Comparison of ENCODE assay signal across 8 cellular contexts in the genomic region with DNA sequence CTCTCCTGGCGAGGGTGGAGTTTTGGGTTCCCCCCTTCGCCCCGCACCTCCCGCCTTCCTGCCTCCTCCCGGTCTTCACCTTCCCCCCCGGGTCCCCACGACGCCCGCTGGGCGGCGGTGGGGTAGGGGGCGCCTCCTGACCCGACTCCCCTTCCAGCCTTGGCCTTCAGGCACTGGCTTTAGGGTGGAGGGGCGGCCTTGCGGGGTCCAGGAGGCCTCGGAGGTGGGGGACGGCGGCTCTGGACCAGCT. TPM values are rescaled to one million over a fixed set of nuclear protein-coding genes. Genes with fewer than 3 reads are reported as not detected.
DNase-seq lines count a peak whose midpoint lies in the region; ATAC-seq, FAIRE-seq and TF ChIP-seq lines count a peak whose summit lies in the region.

No MANE protein-coding gene starts in this region.

- H3K27ac ChIP-seq in GM23338 (ENCODE audit: low read depth) (no peak overlapping the region), ascending aorta (peak overlapping the region; percentile 79 to 85), keratinocyte (ENCODE audit: control insufficient read depth, insufficient read depth, low read length) (no peak overlapping the region), suprapubic skin (peak overlapping the region; percentile 78)

- no peaks in the 10 kb centered on the region for H3K9me2 ChIP-seq in GM23338 (ENCODE audit: insufficient read depth)

- H3K27me3 ChIP-seq in GM23338 (ENCODE audit: insufficient read depth) = peaks cover 51% of the 10 kb centered on the region
- no peaks in the 10 kb centered on the region for H3K27me3 ChIP-seq in ascending aorta
- no peaks in the 10 kb centered on the region for H3K27me3 ChIP-seq in keratinocyte (ENCODE audit: control insufficient read depth, extremely low read depth, insufficient read depth, low read length)
- peaks cover 26% of the 10 kb centered on the region for H3K27me3 ChIP-seq in suprapubic skin

- 0 out of 3 replicates have a peak, but pooled peaks cover 3% of the 10 kb centered on the region for H3K4me1 Mint-ChIP-seq in GM23338

- DNase-seq in GM23338 (ENCODE audit: low spot score) = no peak
- DNase-seq in ascending aorta (ENCODE audit: low spot score in 2 of 2) = no peak
- DNase-seq in keratinocyte (ENCODE audit: low read depth, low spot score) = no peak
- no peak for DNase-seq in suprapubic skin (ENCODE audit: low spot score in 2 of 2)
- DNase-seq in MV-4-11 (lab: John Stamatoyannopoulos, UW) = no peak
- no peak for DNase-seq in GM20000 (ENCODE audit: low spot score)
- no peak for DNase-seq in activated naive CD4-positive, alpha-beta T cell treated with anti-CD3 and anti-CD28 coated beads, Interleukin-2, amount 50 U/mL, for 16 hours

- peaks cover 38% of the 10 kb centered on the region for H3K27me3 Mint-ChIP-seq in GM23338 (ENCODE audit: insufficient read depth, low read depth, poor library complexity)

- H3K9me1 ChIP-seq in keratinocyte (ENCODE audit: control insufficient read depth, extremely low read depth, insufficient read depth, low read length) = no peaks in the 10 kb centered on the region

- H3K9me3 Mint-ChIP-seq in GM23338 = no peaks in the 10 kb centered on the region

- H3K4me3 Mint-ChIP-seq in GM23338 = no peak overlapping the region; the same call in 2 of the 3 replicates

- H3K9me3 ChIP-seq in ascending aorta = no peaks in the 10 kb centered on the region
- H3K9me3 ChIP-seq in keratinocyte (ENCODE audit: control insufficient read depth, low read depth, low read length) = no peaks in the 10 kb centered on the region
- H3K9me3 ChIP-seq in suprapubic skin = no peaks in the 10 kb centered on the region

- peak; percentile 2 for ATAC-seq in GM23338
- no peak for ATAC-seq in GM18907 (IDR thresholded peaks at IDR 0.05; ENCODE audit: unreplicated experiment)

- H3K36me3 ChIP-seq in GM23338 (ENCODE audit: insufficient read depth) (no peaks in the 10 kb centered on the region), ascending aorta (no peaks in the 10 kb centered on the region), keratinocyte (ENCODE audit: control insufficient read depth in 2 of 2, extremely low read depth in 1 of 2, insufficient read depth in 2 of 2, low read length in 2 of 2) (no peaks in the 10 kb centered on the region), suprapubic skin (no peaks in the 10 kb centered on the region)

- H3K4me1 ChIP-seq in GM23338 (ENCODE audit: insufficient read depth) = no peaks in the 10 kb centered on the region
- H3K4me1 ChIP-seq in ascending aorta = peaks cover 15 to 25% of the 10 kb centered on the region in 2 donors
- H3K4me1 ChIP-seq in keratinocyte (ENCODE audit: control insufficient read depth, extremely low read depth, insufficient read depth, low read length) = peaks cover 26% of the 10 kb centered on the region
- peaks cover 64% of the 10 kb centered on the region for H3K4me1 ChIP-seq in suprapubic skin

- TF ChIP-seq EP300 in suprapubic skin (IDR thresholded peaks at IDR 0.05) = no peak

- no CpG with 5 or more reads among the region's 18 CpGs for WGBS in suprapubic skin

- H3F3A ChIP-seq in GM23338 (replicated peaks; ENCODE audit: low read depth) = no peaks in the 10 kb centered on the region

- TF ChIP-seq POLR2A in suprapubic skin (IDR thresholded peaks at IDR 0.05) = no peak

- intact Hi-C loops in ascending aorta (cut with DNase I) = loop anchor here (2.0 kb wide), 1 partner anchor 18 kb away; the partner anchor contains the start of gene CCDC57

- H4K20me1 ChIP-seq in GM23338 (replicated peaks; ENCODE audit: insufficient read depth) (no peaks in the 10 kb centered on the region; the same call in 1 of the 2 replicates), keratinocyte (ENCODE audit: control insufficient read depth, extremely low read depth, insufficient read depth, low read length) (no peaks in the 10 kb centered on the region)

- peak overlapping the region; percentile 95 for H2AFZ ChIP-seq in GM23338
- no peak overlapping the region for H2AFZ ChIP-seq in keratinocyte (ENCODE audit: control insufficient read depth, low read length)

- H3K9ac ChIP-seq in keratinocyte (ENCODE audit: control insufficient read depth, extremely low read depth, insufficient read depth, low read length) = peak overlapping the region; percentile 22

- H3K4me2 ChIP-seq in GM23338 = peak overlapping the region; percentile 90
- H3K4me2 ChIP-seq in keratinocyte (ENCODE audit: control insufficient read depth, extremely low read depth, insufficient read depth, low read depth, low read length) = peak overlapping the region; percentile 62

- TF ChIP-seq CTCF in GM23338 (conservative IDR thresholded peaks at IDR 0.05; ENCODE audit: low read depth in 2 of 2) (no peak), ascending aorta (IDR thresholded peaks at IDR 0.05) (no peak), keratinocyte (optimal IDR thresholded peaks at IDR 0.05 in 1 of 3, IDR thresholded peaks at IDR 0.05 in 1 of 3, conservative IDR thresholded peaks at IDR 0.05 in 1 of 3; ENCODE audit: extremely low read depth in 1 of 3, insufficient read depth in 2 of 3, low read length in 3 of 3) (no peak), suprapubic skin (IDR thresholded peaks at IDR 0.05) (no peak), GM20000 (IDR thresholded peaks at IDR 0.05; ENCODE audit: extremely low read depth, missing control alignments) (no peak)

- H3K36me3 Mint-ChIP-seq in GM23338 (ENCODE audit: low read depth) = no peaks in the 10 kb centered on the region

- H3K27ac Mint-ChIP-seq in GM23338 = no peak overlapping the region

- dilution Hi-C loops in keratinocyte (cut with MboI; ENCODE audit: extremely low pct_ligation_motif_present, low sequenced_read_pairs) = no loop called here

- H3K79me2 ChIP-seq in GM23338 (replicated peaks; ENCODE audit: insufficient read depth) (no peaks in the 10 kb centered on the region), keratinocyte (ENCODE audit: control insufficient read depth, insufficient read depth, low read length) (no peaks in the 10 kb centered on the region)

- no peak for FAIRE-seq in keratinocyte (lab: Jason Lieb, UNC)

- peak overlapping the region; percentile 66 for H3K4me3 ChIP-seq in GM23338
- H3K4me3 ChIP-seq in ascending aorta = peak overlapping the region; percentile 55 to 70
- H3K4me3 ChIP-seq in keratinocyte (ENCODE audit: control insufficient read depth in 2 of 3, extremely low read depth in 1 of 3, insufficient read depth in 2 of 3, low read depth in 1 of 3, low read length in 3 of 3) = peak overlapping the region; percentile 38 to 80 (median 60)
- H3K4me3 ChIP-seq in suprapubic skin = peak overlapping the region; percentile 61

TF ChIP-seq in GM23338, 12 proteins besides CTCF, POLR2A, EP300 and RAD21:
- TF ChIP-seq POLR2AphosphoS5 (IDR thresholded peaks at IDR 0.05; ENCODE audit: low read depth) = 0 out of 2 replicates have a peak, but pooled peaks have one; percentile 8
- no peak for TF ChIP-seq EZH2phosphoT487 (IDR thresholded peaks at IDR 0.05; ENCODE audit: unreplicated experiment)

RNA-seq across cellular contexts. Expression of gene SLC16A3, which starts 2.4 kb away (rescaled TPM):
- 10.6 and 14.4 TPM in 2 replicates for total RNA-seq in GM23338 (2014; rRNA removed; shearing (Covaris generic))
- polyA plus RNA-seq in GM23338 (2016; fragmentation: Nextera tagmentation; extraction: Ambion mirVana) (2.9 and 3.5 TPM in 2 replicates), keratinocyte (35.7 to 112 TPM (median 40.7 TPM) in 3 replicates)
- total RNA-seq in ascending aorta (253 TPM), suprapubic skin (1 to 10 TPM; 3.6 to 7.6 (median 4.5) TPM)
- 2.3 TPM for polyA plus RNA-seq in keratinocyte (2011; ENCODE audit: low read depth)
- polyA plus RNA-seq in keratinocyte (2011; cell fraction: cytosol; rRNA removed) = 10.9 and 32.0 TPM in 2 replicates
- polyA plus RNA-seq in keratinocyte (2011; cell fraction: nucleus; rRNA removed) = 83.4 and 104 TPM in 2 replicates
- 17.6 and 73.8 TPM in 2 replicates for polyA plus RNA-seq in keratinocyte (2012; ENCODE audit: low replicate concordance)
- polyA minus RNA-seq in keratinocyte = 53.8 to 107 TPM (median 83.5 TPM) in 3 replicates
- polyA minus RNA-seq in keratinocyte (2011; cell fraction: cytosol; rRNA and poly(A)+ RNA removed) = 181 TPM
- 161 and 170 TPM in 2 replicates for polyA minus RNA-seq in keratinocyte (2011; cell fraction: nucleus; rRNA and poly(A)+ RNA removed)

RNA-seq across cellular contexts. Expression of gene CCDC57, which starts 18.6 kb away (rescaled TPM):
- total RNA-seq in GM23338 (2014; rRNA removed; shearing (Covaris generic)) = 6.7 and 16.3 TPM in 2 replicates
- polyA plus RNA-seq in GM23338 (2016; fragmentation: Nextera tagmentation; extraction: Ambion mirVana) (6.4 and 7.0 TPM in 2 replicates), keratinocyte (14.0 to 24.8 TPM (median 19.2 TPM) in 3 replicates)
- total RNA-seq in ascending aorta (12.8 TPM), suprapubic skin (10 to 100 TPM; 16.1 to 29.8 (median 20.3) TPM)
- polyA plus RNA-seq in keratinocyte (2011; ENCODE audit: low read depth) = 7.6 TPM
- polyA plus RNA-seq in keratinocyte (2011; cell fraction: cytosol; rRNA removed) = 3.2 and 6.1 TPM in 2 replicates
- 85.5 and 116 TPM in 2 replicates for polyA plus RNA-seq in keratinocyte (2011; cell fraction: nucleus; rRNA removed)
- 7.8 and 13.8 TPM in 2 replicates for polyA plus RNA-seq in keratinocyte (2012; ENCODE audit: low replicate concordance)
- 13.4 to 15.4 TPM (median 13.8 TPM) in 3 replicates for polyA minus RNA-seq in keratinocyte
- 11.7 TPM for polyA minus RNA-seq in keratinocyte (2011; cell fraction: cytosol; rRNA and poly(A)+ RNA removed)
- 23.3 and 29.9 TPM in 2 replicates for polyA minus RNA-seq in keratinocyte (2011; cell fraction: nucleus; rRNA and poly(A)+ RNA removed)

RNA-seq across cellular contexts. Expression of gene CSNK1D, which starts 42.3 kb away (rescaled TPM):
- total RNA-seq in GM23338 (2014; rRNA removed; shearing (Covaris generic)) = 48.4 and 66.4 TPM in 2 replicates
- polyA plus RNA-seq in GM23338 (2016; fragmentation: Nextera tagmentation; extraction: Ambion mirVana) (43.5 and 55.3 TPM in 2 replicates), keratinocyte (61.8 to 173 TPM (median 86.0 TPM) in 3 replicates)
- total RNA-seq in ascending aorta (86.8 TPM), suprapubic skin (100 to 1,000 TPM in 1 of 4 donors, 10 to 100 TPM in 3; 52.3 to 142 (median 58.8) TPM)
- 33.8 TPM for polyA plus RNA-seq in keratinocyte (2011; ENCODE audit: low read depth)
- 123 and 135 TPM in 2 replicates for polyA plus RNA-seq in keratinocyte (2011; cell fraction: cytosol; rRNA removed)
- 286 and 337 TPM in 2 replicates for polyA plus RNA-seq in keratinocyte (2011; cell fraction: nucleus; rRNA removed)
- 88.4 and 107 TPM in 2 replicates for polyA plus RNA-seq in keratinocyte (2012; ENCODE audit: low replicate concordance)
- polyA minus RNA-seq in keratinocyte = 75.4 to 226 TPM (median 76.3 TPM) in 3 replicates
- 74.2 TPM for polyA minus RNA-seq in keratinocyte (2011; cell fraction: cytosol; rRNA and poly(A)+ RNA removed)
- 57.8 and 84.6 TPM in 2 replicates for polyA minus RNA-seq in keratinocyte (2011; cell fraction: nucleus; rRNA and poly(A)+ RNA removed)

Comparison
In these comparisons a context has a peak if more than half of its experiments do, and no peak if none do; other contexts are left out.
1. H3K27ac ChIP-seq: peak in ascending aorta (2 of 2) and suprapubic skin (single experiment); none in GM23338 (single experiment) and keratinocyte (single experiment).
2. RNA of gene SLC16A3, which starts 2.4 kb away (total RNA-seq): 253 TPM in ascending aorta (single experiment); 10.6 to 14.4 TPM in GM23338 and 3.6 to 7.6 TPM in suprapubic skin; every median in the first group is over 10 times any median in the second.
3. Peak in every context shown above with its lines, with median percentiles within 50 percentile points of each other: H3K4me3 ChIP-seq.